In genomic region chr1:155003766-155004351, GRCh38 we compare ENCODE assay signal across 8 cellular contexts. TPM values are rescaled to one million over a fixed set of nuclear protein-coding genes. Genes with fewer than 3 reads are reported as not detected.
DNase-seq lines count a peak whose midpoint lies in the region; ATAC-seq and TF ChIP-seq lines count a peak whose summit lies in the region.

No MANE protein-coding gene starts in this region.

- H3K4me1 Mint-ChIP-seq in brain = peaks cover 52% of the 10 kb centered on the region

- H3K27me3 Mint-ChIP-seq in brain = peaks cover 7% of the 10 kb centered on the region

- H3K27ac ChIP-seq in gastrocnemius medialis = peak overlapping the region; percentile 95 to 99 (median 98)

- no peaks in the 10 kb centered on the region for H3K36me3 Mint-ChIP-seq in brain

- POLR2A ChIA-PET in HEK293T (lab: Yijun Ruan, JAX) = interaction anchor here (0.8 to 2.0 kb wide), 10 partner anchors 8 to 169 kb away, joined by 3 to 17 read pairs (median 5); partner anchors contain the start of genes ADAM15, CKS1B, FLAD1 and KRTCAP2

- DNase-seq in DMS53 (lab: John Stamatoyannopoulos, UW) = peak; percentile 66
- no peak for DNase-seq in DMS53 treated with DMSO at 0.1 percent for 48 hours (lab: John Stamatoyannopoulos, UW; ENCODE audit: unreplicated experiment)
- DNase-seq in NCI-H526 (lab: John Stamatoyannopoulos, UW) = peak; percentile 48 to 77
- peak; percentile 53 for DNase-seq in iPS-NIHi7 (ENCODE audit: extremely low spot score)
- DNase-seq in gastrocnemius medialis = peak; percentile 87 to 88
- DNase-seq in HEK293T (ENCODE audit: extremely low spot score) = no peak

- peak overlapping the region; percentile 94 to 99 (median 96) for H3K4me3 ChIP-seq in gastrocnemius medialis

- TF ChIP-seq POLR2A in gastrocnemius medialis (IDR thresholded peaks at IDR 0.05) = peak; percentile 44 to 62

- in situ Hi-C loops in gastrocnemius medialis (cut with MboI; ENCODE audit: low sequenced_read_pairs in 4 of 4) = no loop called here

- no peaks in the 10 kb centered on the region for H3K36me3 ChIP-seq in gastrocnemius medialis

- H3K27ac Mint-ChIP-seq in brain = peak overlapping the region; percentile 98 to 100 (median 98)

- no peaks in the 10 kb centered on the region for H3K9me3 ChIP-seq in gastrocnemius medialis

- ATAC-seq in gastrocnemius medialis (peak; percentile 14 to 22), HG03432 (IDR thresholded peaks at IDR 0.05; ENCODE audit: unreplicated experiment) (no peak)

- no peaks in the 10 kb centered on the region for H3K9me3 Mint-ChIP-seq in brain

- intact Hi-C loops in gastrocnemius medialis (cut with DNase I; ENCODE audit: low total_unique reads) = loop anchor here (5.0 to 10.0 kb wide), 5 partner anchors 133 to 1491 kb away; partner anchors contain the start of genes SLC50A1 and UBE2Q1

- CTCF ChIA-PET in HEK293T (lab: Yijun Ruan, JAX) = no interaction called here

- TF ChIP-seq CTCF in brain (conservative IDR thresholded peaks at IDR 0.05) (no peak), gastrocnemius medialis (IDR thresholded peaks at IDR 0.05 in 4 of 5, conservative IDR thresholded peaks at IDR 0.05 in 1 of 5) (no peak)

- peak overlapping the region; percentile 93 to 97 (median 95) for H3K4me3 Mint-ChIP-seq in brain

- no peaks in the 10 kb centered on the region for H3K27me3 ChIP-seq in gastrocnemius medialis

- H3K4me1 ChIP-seq in gastrocnemius medialis = peaks cover 44 to 64% of the 10 kb centered on the region in 2 donors

TF ChIP-seq in HEK293T, 16 proteins besides CTCF, POLR2A, EP300 and RAD21:
- no peak for TF ChIP-seq ZNF384 (IDR thresholded peaks at IDR 0.05)
- TF ChIP-seq LEF1 (IDR thresholded peaks at IDR 0.05; ENCODE audit: borderline replicate concordance) = no peak
- TF ChIP-seq ARNT (IDR thresholded peaks at IDR 0.05) = no peak
- TF ChIP-seq, protein P1, sequence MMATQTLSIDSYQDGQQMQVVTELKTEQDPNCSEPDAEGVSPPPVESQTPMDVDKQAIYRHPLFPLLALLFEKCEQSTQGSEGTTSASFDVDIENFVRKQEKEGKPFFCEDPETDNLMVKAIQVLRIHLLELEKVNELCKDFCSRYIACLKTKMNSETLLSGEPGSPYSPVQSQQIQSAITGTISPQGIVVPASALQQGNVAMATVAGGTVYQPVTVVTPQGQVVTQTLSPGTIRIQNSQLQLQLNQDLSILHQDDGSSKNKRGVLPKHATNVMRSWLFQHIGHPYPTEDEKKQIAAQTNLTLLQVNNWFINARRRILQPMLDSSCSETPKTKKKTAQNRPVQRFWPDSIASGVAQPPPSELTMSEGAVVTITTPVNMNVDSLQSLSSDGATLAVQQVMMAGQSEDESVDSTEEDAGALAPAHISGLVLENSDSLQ (IDR thresholded peaks at IDR 0.05) = no peak
- TF ChIP-seq SUZ12 (IDR thresholded peaks at IDR 0.05) = no peak
- TF ChIP-seq TARDBP (IDR thresholded peaks at IDR 0.05) = no peak
- no peak; the same call in 1 of the 2 replicates for TF ChIP-seq L3MBTL2 (conservative IDR thresholded peaks at IDR 0.05)
- no peak for TF ChIP-seq NFRKB (IDR thresholded peaks at IDR 0.05)
- TF ChIP-seq ELF4 (IDR thresholded peaks at IDR 0.05) = no peak
- TF ChIP-seq HDGF (IDR thresholded peaks at IDR 0.05; ENCODE audit: borderline replicate concordance) = no peak
- TF ChIP-seq SP1 (IDR thresholded peaks at IDR 0.05) = no peak
- no peak for TF ChIP-seq FOXK2 (IDR thresholded peaks at IDR 0.05)
- no peak for TF ChIP-seq BHLHE40 (IDR thresholded peaks at IDR 0.05; ENCODE audit: borderline replicate concordance)
- no peak for TF ChIP-seq FOXA1 (IDR thresholded peaks at IDR 0.05)
- TF ChIP-seq FOXM1 (IDR thresholded peaks at IDR 0.05; ENCODE audit: borderline replicate concordance) = no peak

RNA-seq across cellular contexts. Expression of gene ZBTB7B, which starts 1.3 kb away (rescaled TPM):
- 25.7 TPM for polyA plus RNA-seq in brain (ENCODE audit: insufficient read depth, low read depth, low replicate concordance)
- total RNA-seq in gastrocnemius medialis = 100 to 1,000 TPM in 1 of 4 donors, 10 to 100 TPM in 3; 61.3 to 100 (median 73.1) TPM

RNA-seq across cellular contexts. Expression of gene LENEP, which starts 10.5 kb away (rescaled TPM):
- polyA plus RNA-seq in brain (ENCODE audit: insufficient read depth, low read depth, low replicate concordance) = not detected
- total RNA-seq in gastrocnemius medialis = not detected

RNA-seq across cellular contexts. Expression of gene FLAD1, which starts 20.7 kb away (rescaled TPM):
- polyA plus RNA-seq in brain (ENCODE audit: insufficient read depth, low read depth, low replicate concordance) = 47.9 TPM
- 10 to 100 TPM; 26.6 to 36.8 (median 31.7) TPM for total RNA-seq in gastrocnemius medialis

RNA-seq across cellular contexts. Expression of gene CKS1B, which starts 29.4 kb away (rescaled TPM):
- polyA plus RNA-seq in brain (ENCODE audit: insufficient read depth, low read depth, low replicate concordance) = 183 TPM
- total RNA-seq in gastrocnemius medialis = 10 to 100 TPM in 1 of 4 donors, 1 to 10 TPM in 3; 3.6 to 15.7 (median 7.9) TPM

RNA-seq across cellular contexts. Expression of gene DCST2, which starts 29.7 kb away (rescaled TPM):
- polyA plus RNA-seq in brain (ENCODE audit: insufficient read depth, low read depth, low replicate concordance) = 0.81 TPM
- total RNA-seq in gastrocnemius medialis = not detected

Comparison
In these comparisons a context has a peak if more than half of its experiments do, and no peak if none do; other contexts are left out.
1. DNase-seq: peak in DMS53 (single experiment), NCI-H526 (2 of 2), iPS-NIHi7 (single experiment) and gastrocnemius medialis (2 of 2); none in DMS53 treated with DMSO at 0.1 percent for 48 hours (single experiment) and HEK293T (single experiment).